Comparison of ENCODE assay signal across 22 cellular contexts in the genomic region with DNA sequence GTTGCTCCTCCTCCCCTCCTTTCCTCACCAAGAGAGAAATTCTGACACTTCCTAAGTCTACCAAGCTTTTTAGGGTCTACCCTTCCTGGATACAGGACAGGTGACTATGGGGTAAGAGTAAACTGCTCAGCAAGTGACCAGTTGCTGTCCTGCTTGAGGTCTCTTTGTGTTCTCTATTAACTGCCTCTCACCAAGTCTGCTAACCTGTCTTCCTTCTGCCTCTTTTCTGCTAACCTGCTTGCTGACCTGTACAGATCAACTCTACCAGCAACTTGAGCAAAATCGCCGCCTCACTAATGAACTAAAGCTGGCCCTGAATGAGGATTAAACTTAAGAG. TPM values are rescaled to one million over a fixed set of nuclear protein-coding genes. Genes with fewer than 3 reads are reported as not detected.
DNase-seq lines count a peak whose midpoint lies in the region; ATAC-seq and TF ChIP-seq lines count a peak whose summit lies in the region.
"Had no signal": no experiment of that assay in that cellular context is flagged by ENCODE, and none has a peak within 500 bp of the region (broad histone marks: within the 10 kb centered on the region; RNA-seq: fewer than 3 reads in every experiment).

No MANE protein-coding gene starts in this region.

- H3K36me3 Mint-ChIP-seq in nephron progenitor cell (ENCODE audit: low read depth) = peaks cover 72% of the 10 kb centered on the region

- ATAC-seq in SK-N-SH treated with all-trans-retinoic acid at 6 μM for 48 hours = peak; percentile 0
- no peak for ATAC-seq in gastroesophageal sphincter
- no peak for ATAC-seq in left colon
- ATAC-seq: esophagus mucosa, left lobe of liver had no signal

- no peak overlapping the region for H3K4me3 Mint-ChIP-seq in nephron progenitor cell
- H3K4me3 Mint-ChIP-seq: activated CD4-positive, alpha-beta memory T cell treated with anti-CD3 and anti-CD28 coated beads for 36 hours had no signal

- no peaks in the 10 kb centered on the region for H3K9me3 ChIP-seq in gastroesophageal sphincter
- H3K9me3 ChIP-seq in uterus = no peaks in the 10 kb centered on the region
- H3K9me3 ChIP-seq: BE2C had no signal

- intact Hi-C loops in uterus (cut with DNase I; ENCODE audit: low total_unique reads) = no loop called here
- intact Hi-C loops in left colon (cut with DNase I, micrococcal nuclease) = no loop called here

- in situ Hi-C loops in G401 (cut with HindIII; ENCODE audit: low sequenced_read_pairs) = no loop called here

- peaks cover 7% of the 10 kb centered on the region for H3K27me3 Mint-ChIP-seq in nephron progenitor cell (ENCODE audit: low read depth, poor library complexity)
- H3K27me3 Mint-ChIP-seq: activated CD4-positive, alpha-beta memory T cell treated with anti-CD3 and anti-CD28 coated beads for 36 hours had no signal

- no peaks in the 10 kb centered on the region for H3K27me3 ChIP-seq in gastroesophageal sphincter
- H3K27me3 ChIP-seq in uterus = no peaks in the 10 kb centered on the region
- H3K27me3 ChIP-seq: BE2C had no signal

- H3K36me3 ChIP-seq in gastroesophageal sphincter (peaks cover 17 to 68% of the 10 kb centered on the region in 2 donors), uterus (no peaks in the 10 kb centered on the region)

- peaks cover 32% of the 10 kb centered on the region for H3K4me1 Mint-ChIP-seq in nephron progenitor cell

- TF ChIP-seq POLR2A in gastroesophageal sphincter (IDR thresholded peaks at IDR 0.05) = no peak
- no peak for TF ChIP-seq POLR2A in uterus (IDR thresholded peaks at IDR 0.05)

- H3K4me1 ChIP-seq in gastroesophageal sphincter (peaks cover 14 to 99% (median 26%) of the 10 kb centered on the region in 3 donors), uterus (no peaks in the 10 kb centered on the region)

- TF ChIP-seq CTCF in gastroesophageal sphincter (IDR thresholded peaks at IDR 0.05) (no peak), nephron progenitor cell (IDR thresholded peaks at IDR 0.05) (no peak), uterus (IDR thresholded peaks at IDR 0.05) (no peak)

- H3K4me3 ChIP-seq in gastroesophageal sphincter = no peak overlapping the region
- no peak overlapping the region for H3K4me3 ChIP-seq in uterus

- DNase-seq in nephron progenitor cell (no peak), uterus (no peak), left colon (no peak), G401 (ENCODE audit: low spot score) (no peak)
- DNase-seq in stimulated activated naive CD4-positive, alpha-beta T cell treated with Interleukin-2 at 50 U/mL for 16 hours (lab: John Stamatoyannopoulos, UW) = no peak
- DNase-seq: activated CD4-positive, alpha-beta memory T cell treated with anti-CD3 and anti-CD28 coated beads for 36 hours; activated CD4-positive, CD25-positive, alpha-beta regulatory T cell; activated T-cell treated with anti-CD3 and anti-CD28 coated beads for 4 hours; BE2C; caudate nucleus; COR-L47; NCI-H1105 treated with DMSO at 0.1 percent for 48 hours; NCI-H510A; NK-92 treated with Interleukin-12 subunit alpha and Interleukin-12 subunit beta, amount 100 ng/mL, for 24 hours; occipital lobe; stimulated activated CD4-positive, alpha-beta T cell treated with anti-CD3 and anti-CD28 coated beads, Interleukin-1b, Interleukin-23, amount 100 ng/mL, for 48 hours; stimulated activated naive CD4-positive, alpha-beta T cell; T-helper 9 cell had no signal

- no peak for TF ChIP-seq EP300 in gastroesophageal sphincter (IDR thresholded peaks at IDR 0.05)

- peaks cover 3% of the 10 kb centered on the region for H3K9me3 Mint-ChIP-seq in nephron progenitor cell
- H3K9me3 Mint-ChIP-seq: activated CD4-positive, alpha-beta memory T cell treated with anti-CD3 and anti-CD28 coated beads for 36 hours had no signal

- peak overlapping the region; percentile 58 for H3K27ac Mint-ChIP-seq in nephron progenitor cell
- H3K27ac Mint-ChIP-seq: activated CD4-positive, alpha-beta memory T cell treated with anti-CD3 and anti-CD28 coated beads for 36 hours had no signal

- H3K27ac ChIP-seq in gastroesophageal sphincter = peak overlapping the region; percentile 68 to 98 (median 88)
- H3K27ac ChIP-seq in uterus = peak overlapping the region; percentile 45 to 73

- 45% methylated on average over 2 of the region's 2 CpGs; no CpG with 5 or more reads in 1 of the 2 donors for WGBS in gastroesophageal sphincter (ENCODE audit: low coverage in 1 of 2), 2 donors

TF ChIP-seq in SK-N-SH treated with all-trans-retinoic acid at 6 μM for 48 hours, 23 proteins besides CTCF, POLR2A, EP300 and RAD21:
- no peak for TF ChIP-seq OSR1 (CRISPR knock-in tag; IDR thresholded peaks at IDR 0.05)
- no peak for TF ChIP-seq BACH2 (CRISPR knock-in tag; IDR thresholded peaks at IDR 0.05; ENCODE audit: borderline replicate concordance)
- no peak for TF ChIP-seq ZFP3 (CRISPR knock-in tag; IDR thresholded peaks at IDR 0.05)
- TF ChIP-seq TCF4 (CRISPR knock-in tag; IDR thresholded peaks at IDR 0.05; ENCODE audit: borderline replicate concordance) = no peak
- no peak for TF ChIP-seq ZNF565 (CRISPR knock-in tag; conservative IDR thresholded peaks at IDR 0.05; ENCODE audit: low read depth)
- TF ChIP-seq PPARA (CRISPR knock-in tag; IDR thresholded peaks at IDR 0.05; ENCODE audit: borderline replicate concordance) = no peak
- TF ChIP-seq, protein P1, sequence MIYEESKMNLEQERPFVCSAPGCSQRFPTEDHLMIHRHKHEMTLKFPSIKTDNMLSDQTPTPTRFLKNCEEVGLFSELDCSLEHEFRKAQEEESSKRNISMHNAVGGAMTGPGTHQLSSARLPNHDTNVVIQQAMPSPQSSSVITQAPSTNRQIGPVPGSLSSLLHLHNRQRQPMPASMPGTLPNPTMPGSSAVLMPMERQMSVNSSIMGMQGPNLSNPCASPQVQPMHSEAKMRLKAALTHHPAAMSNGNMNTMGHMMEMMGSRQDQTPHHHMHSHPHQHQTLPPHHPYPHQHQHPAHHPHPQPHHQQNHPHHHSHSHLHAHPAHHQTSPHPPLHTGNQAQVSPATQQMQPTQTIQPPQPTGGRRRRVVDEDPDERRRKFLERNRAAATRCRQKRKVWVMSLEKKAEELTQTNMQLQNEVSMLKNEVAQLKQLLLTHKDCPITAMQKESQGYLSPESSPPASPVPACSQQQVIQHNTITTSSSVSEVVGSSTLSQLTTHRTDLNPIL (CRISPR knock-in tag; IDR thresholded peaks at IDR 0.05; ENCODE audit: low read depth) = no peak
- no peak for TF ChIP-seq ISL1 (CRISPR knock-in tag; IDR thresholded peaks at IDR 0.05)
- TF ChIP-seq, protein P2, sequence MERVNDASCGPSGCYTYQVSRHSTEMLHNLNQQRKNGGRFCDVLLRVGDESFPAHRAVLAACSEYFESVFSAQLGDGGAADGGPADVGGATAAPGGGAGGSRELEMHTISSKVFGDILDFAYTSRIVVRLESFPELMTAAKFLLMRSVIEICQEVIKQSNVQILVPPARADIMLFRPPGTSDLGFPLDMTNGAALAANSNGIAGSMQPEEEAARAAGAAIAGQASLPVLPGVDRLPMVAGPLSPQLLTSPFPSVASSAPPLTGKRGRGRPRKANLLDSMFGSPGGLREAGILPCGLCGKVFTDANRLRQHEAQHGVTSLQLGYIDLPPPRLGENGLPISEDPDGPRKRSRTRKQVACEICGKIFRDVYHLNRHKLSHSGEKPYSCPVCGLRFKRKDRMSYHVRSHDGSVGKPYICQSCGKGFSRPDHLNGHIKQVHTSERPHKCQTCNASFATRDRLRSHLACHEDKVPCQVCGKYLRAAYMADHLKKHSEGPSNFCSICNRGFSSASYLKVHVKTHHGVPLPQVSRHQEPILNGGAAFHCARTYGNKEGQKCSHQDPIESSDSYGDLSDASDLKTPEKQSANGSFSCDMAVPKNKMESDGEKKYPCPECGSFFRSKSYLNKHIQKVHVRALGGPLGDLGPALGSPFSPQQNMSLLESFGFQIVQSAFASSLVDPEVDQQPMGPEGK (CRISPR knock-in tag; IDR thresholded peaks at IDR 0.05; ENCODE audit: borderline replicate concordance) = peak; percentile 28; the same call in 1 of the 2 replicates
- no peak for TF ChIP-seq SNAI2 (CRISPR knock-in tag; IDR thresholded peaks at IDR 0.05)
- 0 out of 2 replicates have a peak, but pooled peaks have one; percentile 15 for TF ChIP-seq CSDC2 (CRISPR knock-in tag; IDR thresholded peaks at IDR 0.05)
- no peak for TF ChIP-seq TOX (CRISPR knock-in tag; IDR thresholded peaks at IDR 0.05; ENCODE audit: borderline replicate concordance)
- TF ChIP-seq ARNTL (CRISPR knock-in tag; IDR thresholded peaks at IDR 0.05; ENCODE audit: borderline replicate concordance, low read depth) = no peak
- no peak for TF ChIP-seq ZNF70 (CRISPR knock-in tag; IDR thresholded peaks at IDR 0.05)
- TF ChIP-seq ZFP30 (CRISPR knock-in tag; IDR thresholded peaks at IDR 0.05) = no peak
TF ChIP-seq in SK-N-SH treated with all-trans-retinoic acid at 6 μM for 48 hours: peak in this region for 2.

RNA-seq across cellular contexts. Expression of a gene that starts 27.0 kb away (rescaled TPM):
- total RNA-seq in gastroesophageal sphincter (1,000 to 10,000 TPM; 3,599 to 7,152 (median 6,397) TPM), uterus (1,000 to 10,000 TPM in 2 of 4 donors, 100 to 1,000 TPM in 2; 622 to 1,998 (median 1,003) TPM), left colon (100 to 1,000 TPM; 576 to 607 TPM)
- 768 and 828 TPM in 2 replicates for total RNA-seq in G401 (2014; rRNA removed; shearing (Covaris generic))

RNA-seq across cellular contexts. Expression of a gene that starts 52.1 kb away (rescaled TPM):
- total RNA-seq in gastroesophageal sphincter (10 to 100 TPM; 15.6 to 20.8 (median 17.3) TPM), uterus (10 to 100 TPM in 2 of 4 donors, 1 to 10 TPM in 2; 7.9 to 13.6 (median 9.6) TPM), left colon (10 to 100 TPM; 28.1 to 30.6 TPM)
- 8.7 and 17.5 TPM in 2 replicates for total RNA-seq in G401 (2014; rRNA removed; shearing (Covaris generic))
